In genomic region chr1:37486680-37487618, GRCh38 we compare ENCODE assay signal across 1 cellular context.
TF ChIP-seq lines count a peak whose summit lies in the region.

No MANE protein-coding gene starts in this region.

TF ChIP-seq in HepG2, 621 proteins besides CTCF, POLR2A, EP300 and RAD21 (continued from another document and continues in another):
- TF ChIP-seq ZNF407 (CRISPR knock-in tag; IDR thresholded peaks at IDR 0.05; ENCODE audit: not compliant biosample characterization) (peak; percentile 54), MXD3 (CRISPR knock-in tag; IDR thresholded peaks at IDR 0.05) (no peak), ZNF142 (CRISPR knock-in tag; IDR thresholded peaks at IDR 0.05) (no peak), ESRRA (CRISPR knock-in tag; IDR thresholded peaks at IDR 0.05; ENCODE audit: low read depth) (no peak), ZNF335 (CRISPR knock-in tag; IDR thresholded peaks at IDR 0.05) (no peak), NFE2L1 (CRISPR knock-in tag; IDR thresholded peaks at IDR 0.05; ENCODE audit: borderline replicate concordance) (no peak), ZNF546 (CRISPR knock-in tag; conservative IDR thresholded peaks at IDR 0.05) (no peak), HNF4A (CRISPR knock-in tag; IDR thresholded peaks at IDR 0.05) (no peak; the same call in 1 of the 2 replicates), ZBTB25 (CRISPR knock-in tag; IDR thresholded peaks at IDR 0.05) (0 out of 2 replicates have a peak, but pooled peaks have one; percentile 36), ZNF280D (CRISPR knock-in tag; IDR thresholded peaks at IDR 0.05) (no peak), SOX6 (IDR thresholded peaks at IDR 0.05) (no peak), SOX6 (CRISPR knock-in tag; IDR thresholded peaks at IDR 0.05) (no peak), RXRB (CRISPR knock-in tag; IDR thresholded peaks at IDR 0.05; ENCODE audit: borderline replicate concordance) (peak; percentile 27; the same call in 1 of the 2 replicates), ZNF281 (CRISPR knock-in tag; IDR thresholded peaks at IDR 0.05; ENCODE audit: borderline replicate concordance) (no peak), THYN1 (CRISPR knock-in tag; IDR thresholded peaks at IDR 0.05; ENCODE audit: borderline replicate concordance, low read depth) (no peak), GATAD1 (CRISPR knock-in tag; IDR thresholded peaks at IDR 0.05) (no peak), GLI4 (CRISPR knock-in tag; IDR thresholded peaks at IDR 0.05; ENCODE audit: borderline replicate concordance) (no peak), CREB1 (IDR thresholded peaks at IDR 0.05) (no peak), CREB1 (CRISPR knock-in tag; IDR thresholded peaks at IDR 0.05) (no peak), MTA3 (CRISPR knock-in tag; IDR thresholded peaks at IDR 0.05) (no peak), ZNF883 (CRISPR knock-in tag; IDR thresholded peaks at IDR 0.05; ENCODE audit: not compliant biosample characterization) (no peak), KDM2A (CRISPR knock-in tag; IDR thresholded peaks at IDR 0.05; ENCODE audit: borderline replicate concordance, low read depth) (peak; percentile 53; the same call in 1 of the 2 replicates), MIER2 (CRISPR knock-in tag; IDR thresholded peaks at IDR 0.05) (no peak), CERS6 (CRISPR knock-in tag; IDR thresholded peaks at IDR 0.05) (no peak), ARID5B (CRISPR knock-in tag; IDR thresholded peaks at IDR 0.05) (no peak), ELF1 (CRISPR knock-in tag; IDR thresholded peaks at IDR 0.05) (no peak)
